In the genomic region with DNA sequence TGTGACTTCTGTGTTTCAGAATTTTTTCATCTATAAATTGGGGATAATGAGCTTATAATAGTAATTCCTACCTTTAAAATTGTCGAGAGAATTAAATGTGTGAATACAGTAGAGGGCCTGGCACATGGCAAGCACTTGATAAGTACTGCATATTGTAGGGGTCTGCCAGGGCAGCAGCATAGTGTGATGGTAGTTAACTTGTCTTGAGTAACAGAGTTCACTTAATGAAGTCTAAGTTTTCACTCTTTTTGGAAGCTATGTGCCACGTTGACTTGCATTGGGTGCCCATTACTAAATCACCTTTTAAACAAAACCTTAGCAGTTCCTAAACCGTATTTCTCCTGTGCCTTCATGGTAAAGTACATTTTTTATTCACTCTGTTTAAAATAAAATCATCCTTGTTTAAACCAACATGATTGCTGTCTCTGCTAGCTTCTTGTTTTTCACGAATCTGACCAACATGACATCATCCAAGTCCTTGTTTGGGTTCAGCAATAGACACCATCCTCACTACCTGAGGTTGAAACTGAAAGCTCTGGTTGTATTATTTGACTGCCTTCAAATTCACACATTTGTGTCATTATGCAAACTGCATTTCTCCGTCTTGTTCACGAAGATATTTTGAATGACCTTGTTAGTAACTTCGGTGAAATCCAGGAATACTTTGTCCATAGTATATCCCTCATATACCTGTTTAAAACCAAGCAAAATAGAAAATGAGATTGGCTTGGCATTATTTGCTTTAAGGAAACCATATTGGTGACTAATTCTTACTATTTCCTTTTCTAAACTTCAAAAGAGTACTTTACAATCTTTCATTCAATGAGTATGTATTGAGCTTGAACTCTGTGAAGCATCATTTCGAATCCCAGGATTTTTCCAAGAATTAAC, we compare ENCODE assay signal across 11 cellular contexts.
A peak's percentile ranks its signal among the peaks of the same experiment; 100 is the strongest.
DNase-seq lines count a peak whose midpoint lies in the region; ATAC-seq and TF ChIP-seq lines count a peak whose summit lies in the region.
"Had no signal": no experiment of that assay in that cellular context is flagged by ENCODE, and none has a peak within 500 bp of the region (broad histone marks: within the 10 kb centered on the region; RNA-seq: fewer than 3 reads in every experiment).

No MANE protein-coding gene starts in this region.

- H3K36me3 ChIP-seq in SJCRH30 (no peaks in the 10 kb centered on the region), tibial artery (no peaks in the 10 kb centered on the region)
- H3K36me3 ChIP-seq: left lung had no signal

- H3K4me3 ChIP-seq in GM12865 (ENCODE audit: low read depth, low read length) (no peak overlapping the region), SJCRH30 (no peak overlapping the region), tibial artery (no peak overlapping the region)
- H3K4me3 ChIP-seq: left lung had no signal

- no peaks in the 10 kb centered on the region for H3K27me3 ChIP-seq in SJCRH30
- H3K27me3 ChIP-seq in tibial artery: no peaks in the 10 kb centered on the region
- H3K27me3 ChIP-seq: left lung had no signal

- H3K27ac ChIP-seq in SJCRH30: no peak overlapping the region
- H3K27ac ChIP-seq in tibial artery: no peak overlapping the region
- H3K27ac ChIP-seq: left lung had no signal

- H3K4me1 ChIP-seq in SJCRH30 (no peaks in the 10 kb centered on the region), tibial artery (peaks cover 0 to 22% (median 0%) of the 10 kb centered on the region in 4 donors)
- H3K4me1 ChIP-seq: left lung had no signal

- peak; percentile 70 for DNase-seq in GM12865 (ENCODE audit: low read depth)
- DNase-seq in GM19240 (ENCODE audit: insufficient read length, low spot score): peak; percentile 10
- no peak for DNase-seq in SW 1271 (lab: John Stamatoyannopoulos, UW)
- DNase-seq in SJCRH30: no peak
- no peak for DNase-seq in HT-29 (ENCODE audit: low spot score)
- DNase-seq in tibial artery: no peak
- DNase-seq: GDM1, left lung, NCI-H2227 treated with DMSO at 0.1 percent for 48 hours had no signal

- intact Hi-C loops in tibial artery (cut with DNase I; ENCODE audit: low total_unique reads): no loop called here

- ATAC-seq in HG02678 (IDR thresholded peaks at IDR 0.05; ENCODE audit: unreplicated experiment) (peak; percentile 98), HG03460 (IDR thresholded peaks at IDR 0.05; ENCODE audit: unreplicated experiment) (peak; percentile 99)
- ATAC-seq: left lung had no signal

- TF ChIP-seq CTCF in GM12865 (IDR thresholded peaks at IDR 0.05; ENCODE audit: insufficient read depth, low read depth, low read length, missing control alignments) (no peak), tibial artery (IDR thresholded peaks at IDR 0.05) (no peak)

- H3K9me3 ChIP-seq in SJCRH30 (replicated peaks): no peaks in the 10 kb centered on the region
- no peaks in the 10 kb centered on the region for H3K9me3 ChIP-seq in tibial artery
- H3K9me3 ChIP-seq: left lung had no signal

Comparison
In these comparisons a context has a peak if more than half of its experiments do, and no peak if none do; other contexts are left out.
1. DNase-seq: peak in GM12865 (single experiment) and GM19240 (single experiment); none in SW 1271 (0 of 2), SJCRH30 (0 of 2), HT-29 (single experiment) and tibial artery (0 of 2).